ENCODE assay signal across 8 cellular contexts in genomic region chr7:99459087-99459486, GRCh38. TPM values are rescaled to one million over a fixed set of nuclear protein-coding genes. Genes with fewer than 3 reads are reported as not detected.
A peak's percentile ranks its signal among the peaks of the same experiment; 100 is the strongest.
DNase-seq lines count a peak whose midpoint lies in the region; ATAC-seq, FAIRE-seq and TF ChIP-seq lines count a peak whose summit lies in the region.

No MANE protein-coding gene starts in this region.

- H3K27me3 ChIP-seq in OCI-LY1 (ENCODE audit: insufficient read depth, low read length) (no peaks in the 10 kb centered on the region), brain microvascular endothelial cell (replicated peaks) (no peaks in the 10 kb centered on the region), small intestine (ENCODE audit: control insufficient read depth in 2 of 2, insufficient read depth in 2 of 2, low read length in 2 of 2) (no peaks in the 10 kb centered on the region)

- in situ Hi-C loops in brain microvascular endothelial cell (cut with HindIII; ENCODE audit: low pct_ligation_motif_present, low sequenced_read_pairs), result no loop called here

- no peak overlapping the region for H3K4me2 ChIP-seq in OCI-LY1 (ENCODE audit: low read length)

- H3K4me1 ChIP-seq in OCI-LY1 (ENCODE audit: insufficient read depth, low read length, severe bottlenecking) (peaks cover 6% of the 10 kb centered on the region), small intestine (ENCODE audit: control insufficient read depth in 2 of 2, insufficient read depth in 1 of 2, low read depth in 1 of 2, low read length in 1 of 2) (peaks cover 0 to 5% of the 10 kb centered on the region in 2 donors)

- H3K4me3 ChIP-seq in OCI-LY1 (ENCODE audit: low read depth, low read length, poor library complexity, severe bottlenecking) (no peak overlapping the region), brain microvascular endothelial cell (ENCODE audit: low read depth, low read length) (no peak overlapping the region), small intestine (ENCODE audit: low read depth in 1 of 2, low read length in 2 of 2) (no peak overlapping the region)

- no peaks in the 10 kb centered on the region for H3K9me2 ChIP-seq in OCI-LY1 (ENCODE audit: low read depth, low read length)

- no peak overlapping the region for H2AFZ ChIP-seq in OCI-LY1 (ENCODE audit: low read length)

- H3K36me3 ChIP-seq in OCI-LY1 (ENCODE audit: insufficient read depth, low read length) (peaks cover 97% of the 10 kb centered on the region), brain microvascular endothelial cell (replicated peaks) (peaks cover 69% of the 10 kb centered on the region), small intestine (ENCODE audit: control insufficient read depth in 2 of 2, insufficient read depth in 2 of 2, low read length in 2 of 2) (peaks cover 16 to 30% of the 10 kb centered on the region in 2 donors)

- peak; percentile 68 for TF ChIP-seq CTCF in OCI-LY1 (IDR thresholded peaks at IDR 0.05; ENCODE audit: low read length)
- peak; percentile 58 for TF ChIP-seq CTCF in brain microvascular endothelial cell (IDR thresholded peaks at IDR 0.05; ENCODE audit: low read depth, low read length, missing control alignments)

- H3K9me3 ChIP-seq in OCI-LY1 (ENCODE audit: low read length), result no peaks in the 10 kb centered on the region
- no peaks in the 10 kb centered on the region for H3K9me3 ChIP-seq in small intestine (ENCODE audit: control insufficient read depth, low read depth)

- 93 to 99% (median 94%) methylated on average over 8 of the region's 8 CpGs for WGBS in small intestine, 3 donors

- no peak for FAIRE-seq in small intestine (lab: Jason Lieb, UNC)

- no peak overlapping the region for H3K27ac ChIP-seq in OCI-LY1 (ENCODE audit: low read depth, low read length, poor library complexity, severe bottlenecking)
- H3K27ac ChIP-seq in brain microvascular endothelial cell, result no peak overlapping the region
- no peak overlapping the region for H3K27ac ChIP-seq in small intestine (ENCODE audit: low read depth in 1 of 2, low read length in 1 of 2)

- no peak overlapping the region for H3K9ac ChIP-seq in OCI-LY1 (ENCODE audit: low read length)

- ATAC-seq in HG03442 (IDR thresholded peaks at IDR 0.05; ENCODE audit: unreplicated experiment), result no peak

- peak; percentile 65 for DNase-seq in activated CD4-positive, alpha-beta T cell treated with anti-CD3 and anti-CD28 coated beads for 48 hours
- no peak for DNase-seq in activated CD4-positive, alpha-beta T cell treated with anti-CD3 and anti-CD28 coated beads, Interleukin-2, amount 50 U/mL, for 4 hours
- no peak for DNase-seq in brain microvascular endothelial cell
- peak; percentile 19 for DNase-seq in small intestine
- no peak for DNase-seq in NCI-H187 (lab: John Stamatoyannopoulos, UW)
- DNase-seq in NCI-H524 treated with DMSO at 0.1 percent for 48 hours (lab: John Stamatoyannopoulos, UW), result no peak

- no peaks in the 10 kb centered on the region; the same call in 1 of the 2 replicates for H3F3A ChIP-seq in OCI-LY1 (ENCODE audit: insufficient read depth, low read length)

- peaks cover 44% of the 10 kb centered on the region for H3K79me2 ChIP-seq in OCI-LY1 (ENCODE audit: insufficient read depth, low read length)

- no peaks in the 10 kb centered on the region for H4K20me1 ChIP-seq in OCI-LY1 (ENCODE audit: insufficient read depth, low read length)

RNA-seq across cellular contexts. Expression of gene ATP5MF, which starts 6.9 kb away (rescaled TPM):
- 1,000 to 10,000 TPM; 1,401 to 3,068 (median 1,584) TPM for polyA plus RNA-seq in small intestine

RNA-seq across cellular contexts. Expression of gene ZNF789, which starts 13.6 kb away (rescaled TPM):
- 10 to 100 TPM in 2 of 3 donors, 1 to 10 TPM in 1; 9.7 to 25.0 (median 12.1) TPM for polyA plus RNA-seq in small intestine

RNA-seq across cellular contexts. Expression of gene CPSF4, which starts 20.3 kb away (rescaled TPM):
- polyA plus RNA-seq in small intestine, result 10 to 100 TPM; 24.4 to 28.3 (median 27.0) TPM

RNA-seq across cellular contexts. Expression of gene PTCD1, which starts 20.5 kb away (rescaled TPM):
- 1 to 10 TPM; 2.7 to 4.1 (median 3.8) TPM for polyA plus RNA-seq in small intestine

RNA-seq across cellular contexts. Expression of gene ZNF394, which starts 41.0 kb away (rescaled TPM):
- polyA plus RNA-seq in small intestine, result 10 to 100 TPM; 17.4 to 30.0 (median 24.8) TPM

Comparison
In these comparisons a context has a peak if more than half of its experiments do, and no peak if none do; other contexts are left out.
1. DNase-seq: peak in activated CD4-positive, alpha-beta T cell treated with anti-CD3 and anti-CD28 coated beads for 48 hours (single experiment) and small intestine (single experiment); none in activated CD4-positive, alpha-beta T cell treated with anti-CD3 and anti-CD28 coated beads, Interleukin-2, amount 50 U/mL, for 4 hours (0 of 2), brain microvascular endothelial cell (single experiment), NCI-H187 (0 of 2) and NCI-H524 treated with DMSO at 0.1 percent for 48 hours (single experiment).